In genomic region chr1:231139659-231140650, GRCh38 we compare ENCODE assay signal across 10 cellular contexts. TPM values are rescaled to one million over a fixed set of nuclear protein-coding genes. Genes with fewer than 3 reads are reported as not detected.
DNase-seq lines count a peak whose midpoint lies in the region; ATAC-seq and TF ChIP-seq lines count a peak whose summit lies in the region.
"Had no signal": no experiment of that assay in that cellular context is flagged by ENCODE, and none has a peak within 500 bp of the region (broad histone marks: within the 10 kb centered on the region; RNA-seq: fewer than 3 reads in every experiment).

No MANE protein-coding gene starts in this region.

- peak; percentile 35 for DNase-seq in GM04504 (ENCODE audit: low read depth)
- DNase-seq in SK-MEL-5 (ENCODE audit: low read depth, low spot score): peak; percentile 91
- peak; percentile 68 for DNase-seq in fibroblast of mammary gland (ENCODE audit: low read depth)
- no peak for DNase-seq in gastrocnemius medialis
- DNase-seq in GM19238 (ENCODE audit: insufficient read length, low spot score): no peak
- no peak for DNase-seq in NCI-H1930 (lab: John Stamatoyannopoulos, UW)
- no peak for DNase-seq in erythroblast (lab: John Stamatoyannopoulos, UW)
- DNase-seq: amygdala, NCI-H1694 had no signal

- no peak for TF ChIP-seq CTCF in fibroblast of mammary gland (conservative IDR thresholded peaks at IDR 0.05; ENCODE audit: control insufficient read depth, insufficient read depth, low read depth, low read length)
- no peak for TF ChIP-seq CTCF in gastrocnemius medialis (IDR thresholded peaks at IDR 0.05 in 4 of 5, conservative IDR thresholded peaks at IDR 0.05 in 1 of 5)

- TF ChIP-seq POLR2A in gastrocnemius medialis (IDR thresholded peaks at IDR 0.05) (no peak), erythroblast (IDR thresholded peaks at IDR 0.05; ENCODE audit: low read length) (no peak)

- in situ Hi-C loops in SK-MEL-5 (cut with HindIII; ENCODE audit: low pct_unique_long_range_greater_than_20kb, low sequenced_read_pairs) (no loop called here), gastrocnemius medialis (cut with MboI; ENCODE audit: low sequenced_read_pairs in 4 of 4) (no loop called here)

- peaks cover 16 to 19% of the 10 kb centered on the region in 2 donors for H3K4me1 ChIP-seq in gastrocnemius medialis

- no peaks in the 10 kb centered on the region for H3K9me3 ChIP-seq in gastrocnemius medialis

- intact Hi-C loops in gastrocnemius medialis (cut with DNase I; ENCODE audit: low total_unique reads): no loop called here

- no peaks in the 10 kb centered on the region for H3K36me3 ChIP-seq in gastrocnemius medialis

- no peak for ATAC-seq in gastrocnemius medialis
- ATAC-seq in GM21515 (IDR thresholded peaks at IDR 0.05; ENCODE audit: unreplicated experiment): no peak

- H3K27ac ChIP-seq in gastrocnemius medialis: peak overlapping the region; percentile 6 to 40 (median 18)

- no peak overlapping the region for H3K4me3 ChIP-seq in fibroblast of mammary gland (ENCODE audit: control insufficient read depth, low read depth, low read length)
- no peak overlapping the region for H3K4me3 ChIP-seq in gastrocnemius medialis

- no peaks in the 10 kb centered on the region for H3K27me3 ChIP-seq in gastrocnemius medialis

RNA-seq across cellular contexts. Expression of gene TRIM67, which starts 21.9 kb away (rescaled TPM):
- 0.03 TPM in 1 of 2 replicates, not detected in the other for total RNA-seq in SK-MEL-5 (2014; rRNA removed; shearing (Covaris generic))
- 0.11 TPM in 1 of 2 replicates, not detected in the other for polyA plus RNA-seq in SK-MEL-5 (2015; cell fraction: cytosol; rRNA removed)
- polyA plus RNA-seq in SK-MEL-5 (2015; cell fraction: nucleus; rRNA removed): 0.32 and 0.34 TPM in 2 replicates
- not detected for total RNA-seq in gastrocnemius medialis

Comparison
In these comparisons a context has a peak if more than half of its experiments do, and no peak if none do; other contexts are left out.
1. DNase-seq: peak in GM04504 (single experiment), SK-MEL-5 (single experiment) and fibroblast of mammary gland (single experiment); none in gastrocnemius medialis (0 of 2), GM19238 (single experiment), NCI-H1930 (0 of 2) and erythroblast (0 of 2).